12 cellular contexts compared by ENCODE assay signal in the genomic region with DNA sequence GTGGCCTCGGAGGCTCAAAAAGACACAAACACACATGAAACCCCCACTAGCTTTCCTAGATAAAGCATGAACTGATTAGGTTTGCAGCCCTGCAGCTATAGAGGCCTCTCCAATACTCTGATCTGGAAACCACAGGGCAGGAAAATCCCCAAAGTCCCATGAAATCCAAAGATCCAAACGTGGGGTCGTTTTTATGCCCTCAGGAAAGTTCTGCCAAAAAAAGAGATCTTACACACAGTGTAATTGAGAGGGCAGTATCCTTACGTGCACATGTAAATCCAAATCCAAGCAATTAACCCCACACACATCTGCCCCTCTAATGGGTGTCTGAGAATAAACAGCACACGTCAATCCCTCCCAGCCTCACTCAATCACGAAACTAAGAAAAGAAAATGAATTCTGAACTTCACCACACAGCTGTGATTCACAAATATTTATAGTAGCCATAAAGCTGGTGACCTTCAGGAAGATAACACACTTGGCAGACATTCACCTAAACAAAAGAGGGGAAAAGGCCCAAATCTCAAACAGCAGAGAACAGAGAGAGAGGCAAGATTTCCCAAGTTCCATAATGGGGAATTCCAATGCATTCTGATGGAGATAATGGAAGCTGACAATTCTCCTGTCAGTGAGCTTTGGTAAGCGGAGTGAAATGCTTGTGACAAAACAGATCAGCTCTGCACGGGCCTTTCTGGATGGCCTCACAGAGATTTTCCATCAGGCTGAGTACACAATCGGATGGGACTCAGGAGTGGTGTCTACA.
DNase-seq lines count a peak whose midpoint lies in the region; ATAC-seq and TF ChIP-seq lines count a peak whose summit lies in the region.
"Had no signal": no experiment of that assay in that cellular context is flagged by ENCODE, and none has a peak within 500 bp of the region (broad histone marks: within the 10 kb centered on the region; RNA-seq: fewer than 3 reads in every experiment).

No MANE protein-coding gene starts in this region.

- peak; percentile 19 for DNase-seq in NCI-H524 treated with DMSO at 0.1 percent for 48 hours (lab: John Stamatoyannopoulos, UW)
- DNase-seq in dedifferentiated amniotic fluid mesenchymal stem cell (ENCODE audit: extremely low spot score), result peak; percentile 28
- DNase-seq in mesothelial cell of epicardium (ENCODE audit: low spot score in 2 of 2, unreplicated experiment in 2 of 2), result no peak
- no peak for DNase-seq in stimulated activated naive B cell treated with anti-CD40 and anti-IgM and Interleukin-4, amounts not matched to agents 10 μg/mL and 1 μg/mL and 100 μg/mL, for 72 hours
- DNase-seq in hepatic stellate cell (ENCODE audit: low spot score), result no peak
- DNase-seq: ACHN, cerebellar nuclear complex, NCI-H2029 treated with DMSO at 0.1 percent for 48 hours had no signal

- no peaks in the 10 kb centered on the region for H3K9me3 Mint-ChIP-seq in mesothelial cell of epicardium
- H3K9me3 Mint-ChIP-seq in stimulated activated naive B cell treated with anti-CD40 and anti-IgM and Interleukin-4, amounts not matched to agents 10 μg/mL and 1 μg/mL and 100 μg/mL, for 72 hours, result no peaks in the 10 kb centered on the region

- peak overlapping the region; percentile 47 for H3K27ac Mint-ChIP-seq in mesothelial cell of epicardium
- H3K27ac Mint-ChIP-seq in stimulated activated naive B cell treated with anti-CD40 and anti-IgM and Interleukin-4, amounts not matched to agents 10 μg/mL and 1 μg/mL and 100 μg/mL, for 72 hours, result no peak overlapping the region

- no peaks in the 10 kb centered on the region for H3K27me3 Mint-ChIP-seq in mesothelial cell of epicardium (ENCODE audit: low read depth)
- H3K27me3 Mint-ChIP-seq in stimulated activated naive B cell treated with anti-CD40 and anti-IgM and Interleukin-4, amounts not matched to agents 10 μg/mL and 1 μg/mL and 100 μg/mL, for 72 hours, result no peaks in the 10 kb centered on the region

- peak overlapping the region; percentile 47 for H2AFZ ChIP-seq in ACC112 (ENCODE audit: low read length, unreplicated experiment)

- H3K27me3 ChIP-seq in ACC112 (ENCODE audit: insufficient read depth, low read length), result no peaks in the 10 kb centered on the region
- H3K27me3 ChIP-seq: gastroesophageal sphincter had no signal

- peaks cover 12% of the 10 kb centered on the region for H3K4me1 Mint-ChIP-seq in mesothelial cell of epicardium
- H3K4me1 Mint-ChIP-seq in stimulated activated naive B cell treated with anti-CD40 and anti-IgM and Interleukin-4, amounts not matched to agents 10 μg/mL and 1 μg/mL and 100 μg/mL, for 72 hours, result no peaks in the 10 kb centered on the region

- H3K4me3 ChIP-seq in ACC112 (ENCODE audit: low read depth, low read length), result no peak overlapping the region
- H3K4me3 ChIP-seq: gastroesophageal sphincter had no signal

- no peaks in the 10 kb centered on the region for H3K36me3 ChIP-seq in ACC112 (ENCODE audit: insufficient read depth, low read length)
- H3K36me3 ChIP-seq: gastroesophageal sphincter had no signal

- H3K27ac ChIP-seq in ACC112 (ENCODE audit: low read depth, low read length), result no peak overlapping the region
- H3K27ac ChIP-seq: gastroesophageal sphincter had no signal

- H3K36me3 Mint-ChIP-seq in mesothelial cell of epicardium, result no peaks in the 10 kb centered on the region
- H3K36me3 Mint-ChIP-seq in stimulated activated naive B cell treated with anti-CD40 and anti-IgM and Interleukin-4, amounts not matched to agents 10 μg/mL and 1 μg/mL and 100 μg/mL, for 72 hours, result no peaks in the 10 kb centered on the region

- H3K79me2 ChIP-seq in ACC112 (ENCODE audit: control insufficient read depth, insufficient read depth, low read length, unreplicated experiment), result no peaks in the 10 kb centered on the region

- ATAC-seq in HG03045 (IDR thresholded peaks at IDR 0.05; ENCODE audit: unreplicated experiment) (no peak), HG03139 (IDR thresholded peaks at IDR 0.05; ENCODE audit: unreplicated experiment) (no peak)
- ATAC-seq in stimulated activated naive B cell treated with anti-CD40 and anti-IgM and Interleukin-4, amounts not matched to agents 10 μg/mL and 1 μg/mL and 100 μg/mL, for 72 hours (replicated peaks), result no peak
- ATAC-seq: gastroesophageal sphincter had no signal

- peaks cover 18% of the 10 kb centered on the region for H3K4me1 ChIP-seq in ACC112 (ENCODE audit: control insufficient read depth, insufficient read depth, low read length, unreplicated experiment)
- H3K4me1 ChIP-seq: gastroesophageal sphincter had no signal

- H3K4me3 Mint-ChIP-seq in mesothelial cell of epicardium, result no peak overlapping the region
- no peak overlapping the region for H3K4me3 Mint-ChIP-seq in stimulated activated naive B cell treated with anti-CD40 and anti-IgM and Interleukin-4, amounts not matched to agents 10 μg/mL and 1 μg/mL and 100 μg/mL, for 72 hours

- no peak for TF ChIP-seq CTCF in mesothelial cell of epicardium (IDR thresholded peaks at IDR 0.05; ENCODE audit: unreplicated experiment)

Comparison
In these comparisons a context has a peak if more than half of its experiments do, and no peak if none do; other contexts are left out.
1. DNase-seq: peak in NCI-H524 treated with DMSO at 0.1 percent for 48 hours (single experiment) and dedifferentiated amniotic fluid mesenchymal stem cell (single experiment); none in mesothelial cell of epicardium (0 of 2), stimulated activated naive B cell treated with anti-CD40 and anti-IgM and Interleukin-4, amounts not matched to agents 10 μg/mL and 1 μg/mL and 100 μg/mL, for 72 hours (single experiment) and hepatic stellate cell (single experiment).